13 cellular contexts compared by ENCODE assay signal in the genomic region with DNA sequence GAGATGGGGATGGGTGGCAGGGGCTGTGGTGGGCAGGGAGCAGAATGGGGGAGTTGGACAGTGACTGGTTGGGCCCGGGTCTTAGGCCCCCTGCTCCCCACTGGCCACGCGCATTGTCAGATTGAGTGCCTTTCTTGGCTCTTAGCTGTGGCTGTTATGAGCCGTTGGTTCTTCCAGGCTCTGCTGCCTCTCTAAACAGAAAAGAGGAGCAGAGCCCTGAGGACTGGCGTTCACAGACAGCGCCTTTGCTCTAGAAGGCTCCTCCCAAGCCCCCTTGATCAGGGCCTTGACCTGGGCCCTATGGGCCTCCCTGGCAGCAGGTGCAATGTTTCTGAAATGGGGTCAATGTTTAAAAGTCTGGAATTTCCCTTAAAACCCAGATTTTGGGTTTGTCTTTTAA. TPM values are rescaled to one million over a fixed set of nuclear protein-coding genes. Genes with fewer than 3 reads are reported as not detected.
DNase-seq lines count a peak whose midpoint lies in the region; ATAC-seq and TF ChIP-seq lines count a peak whose summit lies in the region.
"Had no signal": no experiment of that assay in that cellular context is flagged by ENCODE, and none has a peak within 500 bp of the region (broad histone marks: within the 10 kb centered on the region; RNA-seq: fewer than 3 reads in every experiment).

No MANE protein-coding gene starts in this region.

- ATAC-seq in heart left ventricle, result no peak
- ATAC-seq in Right ventricle myocardium inferior, result no peak
- ATAC-seq in T-helper 17 cell, result no peak
- no peak for ATAC-seq in GM19395 (IDR thresholded peaks at IDR 0.05; ENCODE audit: unreplicated experiment)
- ATAC-seq: upper lobe of right lung had no signal

- WGBS in heart left ventricle, 4 donors, result 83 to 88% (median 84%) methylated on average over 6 of the region's 6 CpGs
- WGBS in thyroid gland, 2 donors, result 36 to 42% methylated on average over 6 of the region's 6 CpGs

- H3K36me3 ChIP-seq in heart left ventricle (peaks cover 3 to 75% (median 41%) of the 10 kb centered on the region in 9 donors), right atrium auricular region (peaks cover 31% of the 10 kb centered on the region), thyroid gland (peaks cover 17 to 20% of the 10 kb centered on the region in 2 donors), breast epithelium (no peaks in the 10 kb centered on the region)

- TF ChIP-seq POLR2A in heart left ventricle (IDR thresholded peaks at IDR 0.05) (no peak), thyroid gland (IDR thresholded peaks at IDR 0.05) (no peak), breast epithelium (IDR thresholded peaks at IDR 0.05) (no peak)

- peak overlapping the region; percentile 61 for H3K27ac Mint-ChIP-seq in T-helper 17 cell

- H3K4me3 ChIP-seq in heart left ventricle (no peak overlapping the region), right atrium auricular region (no peak overlapping the region), thyroid gland (replicated peaks in 1 of 3) (no peak overlapping the region), breast epithelium (no peak overlapping the region)

- H3K27me3 ChIP-seq in heart left ventricle (no peaks in the 10 kb centered on the region), right atrium auricular region (no peaks in the 10 kb centered on the region), thyroid gland (no peaks in the 10 kb centered on the region), breast epithelium (no peaks in the 10 kb centered on the region)
- H3K27me3 ChIP-seq: upper lobe of right lung had no signal

- H3K9me3 ChIP-seq in heart left ventricle (no peaks in the 10 kb centered on the region), T-helper 17 cell (ENCODE audit: control insufficient read depth, low read length, poor library complexity, severe bottlenecking) (no peaks in the 10 kb centered on the region), right atrium auricular region (no peaks in the 10 kb centered on the region), thyroid gland (no peaks in the 10 kb centered on the region), breast epithelium (no peaks in the 10 kb centered on the region)
- H3K9me3 ChIP-seq: upper lobe of right lung had no signal

- peaks cover 25% of the 10 kb centered on the region for H3K4me1 Mint-ChIP-seq in T-helper 17 cell

- H3K4me1 ChIP-seq in heart left ventricle (peaks cover 0 to 52% (median 23%) of the 10 kb centered on the region in 12 donors), right atrium auricular region (peaks cover 0 to 35% of the 10 kb centered on the region in 2 donors), thyroid gland (peaks cover 26 to 31% of the 10 kb centered on the region in 2 donors), breast epithelium (peaks cover 4 to 8% of the 10 kb centered on the region in 2 donors)

- H3K4me3 Mint-ChIP-seq in T-helper 17 cell, result peak overlapping the region; percentile 5

- peak overlapping the region in 10 of 12 donors; percentile 3 to 90 (median 74) for H3K27ac ChIP-seq in heart left ventricle
- H3K27ac ChIP-seq in right atrium auricular region, result peak overlapping the region; percentile 80 to 94
- peak overlapping the region; percentile 30 to 74 (median 54) for H3K27ac ChIP-seq in thyroid gland
- peak overlapping the region in 1 of 2 donors; percentile 82 for H3K27ac ChIP-seq in breast epithelium

- no peak for TF ChIP-seq CTCF in heart left ventricle (IDR thresholded peaks at IDR 0.05)
- no peak for TF ChIP-seq CTCF in right atrium auricular region (IDR thresholded peaks at IDR 0.05)
- no peak for TF ChIP-seq CTCF in thyroid gland (IDR thresholded peaks at IDR 0.05)
- no peak for TF ChIP-seq CTCF in breast epithelium (IDR thresholded peaks at IDR 0.05)

- intact Hi-C loops in heart left ventricle (cut with DNase I) (no loop called here), Right ventricle myocardium inferior (cut with DNase I) (no loop called here), thyroid gland (cut with DNase I) (no loop called here), breast epithelium (cut with DNase I; ENCODE audit: low total_unique reads) (no loop called here)

- no peaks in the 10 kb centered on the region for H3K27me3 Mint-ChIP-seq in T-helper 17 cell

- H3K36me3 Mint-ChIP-seq in T-helper 17 cell (ENCODE audit: low read depth), result peaks cover 6% of the 10 kb centered on the region

- DNase-seq in heart left ventricle, result peak in 2 of 5 donors; percentile 2 to 32
- DNase-seq in Right ventricle myocardium inferior (ENCODE audit: missing footprints), result no peak
- DNase-seq in T-helper 17 cell, result no peak
- no peak for DNase-seq in right atrium auricular region (ENCODE audit: low spot score)
- peak; percentile 52 to 53 for DNase-seq in thyroid gland
- DNase-seq in pons (ENCODE audit: low spot score), result no peak
- no peak for DNase-seq in breast epithelium (ENCODE audit: low spot score in 2 of 2)
- DNase-seq: islet precursor cell; NCI-H1930; stimulated activated CD4-positive, alpha-beta T cell treated with anti-CD3 and anti-CD28 coated beads, Interleukin-1b, Interleukin-23, amount 100 ng/mL, for 48 hours; stimulated activated CD8-positive, alpha-beta memory T cell treated with anti-CD3 and anti-CD28 coated beads, Interleukin-4, amount 100 ng/mL, for 48 hours; upper lobe of right lung had no signal

RNA-seq across cellular contexts. Expression of gene NUDT16L1, which starts 14.8 kb away (rescaled TPM):
- 10 to 100 TPM; 33.1 to 65.2 (median 46.4) TPM for total RNA-seq in heart left ventricle
- polyA plus RNA-seq in heart left ventricle, result 10 to 100 TPM; 47.5 to 51.0 TPM
- 52.3 TPM for total RNA-seq in Right ventricle myocardium inferior
- 10 to 100 TPM; 44.7 to 49.6 TPM for total RNA-seq in T-helper 17 cell
- 10 to 100 TPM; 25.5 to 61.5 TPM for total RNA-seq in right atrium auricular region
- 10 to 100 TPM; 27.0 to 61.1 (median 38.9) TPM for total RNA-seq in thyroid gland
- 10 to 100 TPM; 22.4 to 38.0 (median 32.3) TPM for total RNA-seq in breast epithelium

RNA-seq across cellular contexts. Expression of gene MGRN1, which starts 54.0 kb away (rescaled TPM):
- total RNA-seq in heart left ventricle (10 to 100 TPM; 28.5 to 75.0 (median 42.0) TPM), Right ventricle myocardium inferior (32.2 TPM), T-helper 17 cell (10 to 100 TPM; 69.3 to 74.7 TPM), right atrium auricular region (10 to 100 TPM; 35.6 to 47.4 TPM), thyroid gland (10 to 100 TPM; 32.5 to 86.4 (median 57.6) TPM), breast epithelium (10 to 100 TPM; 26.7 to 28.5 (median 27.9) TPM)
- 10 to 100 TPM; 17.9 to 36.9 TPM for polyA plus RNA-seq in heart left ventricle

RNA-seq across cellular contexts. Expression of gene ANKS3, which starts 55.5 kb away (rescaled TPM):
- total RNA-seq in heart left ventricle (10 to 100 TPM in 2 of 9 donors, 1 to 10 TPM in 7; 5.1 to 12.5 (median 8.6) TPM), Right ventricle myocardium inferior (9.1 TPM), T-helper 17 cell (10 to 100 TPM; 15.6 to 20.0 TPM), right atrium auricular region (10 to 100 TPM in 1 of 2 donors, 1 to 10 TPM in 1; 6.7 to 13.5 TPM), thyroid gland (10 to 100 TPM; 22.9 to 35.3 (median 25.1) TPM), breast epithelium (10 to 100 TPM; 12.6 to 33.1 (median 23.6) TPM)
- polyA plus RNA-seq in heart left ventricle, result 10 to 100 TPM in 1 of 2 donors, 1 to 10 TPM in 1; 9.8 to 12.7 TPM

RNA-seq across cellular contexts. Expression of gene DNAAF8, which starts 55.7 kb away (rescaled TPM):
- total RNA-seq in heart left ventricle (1 to 10 TPM in 3 of 9 donors, under 1 TPM in 6; 0.34 to 3.4 (median 0.70) TPM), Right ventricle myocardium inferior (1.5 TPM), T-helper 17 cell (not detected), right atrium auricular region (under 1 TPM; 0.39 to 0.44 TPM), thyroid gland (1 to 10 TPM in 3 of 4 donors, under 1 TPM in 1; 0.25 to 4.1 (median 2.8) TPM), breast epithelium (1 to 10 TPM; 1.3 to 2.3 (median 1.8) TPM)
- polyA plus RNA-seq in heart left ventricle, result 1 to 10 TPM; 1.7 TPM

Comparison
In these comparisons a context has a peak if more than half of its experiments do, and no peak if none do; other contexts are left out.
1. DNase-seq: peak in thyroid gland (2 of 2); none in Right ventricle myocardium inferior (single experiment), T-helper 17 cell (0 of 3), right atrium auricular region (single experiment), pons (single experiment) and breast epithelium (0 of 2).